17 cellular contexts compared by ENCODE assay signal in genomic region chr16:26859086-26859485, GRCh38.
"Had no signal": no experiment of that assay in that cellular context is flagged by ENCODE, and none has a peak within 500 bp of the region (broad histone marks: within the 10 kb centered on the region; RNA-seq: fewer than 3 reads in every experiment).

No MANE protein-coding gene starts in this region.

- H3K36me3 Mint-ChIP-seq: mesothelial cell of epicardium had no signal

- ATAC-seq: effector memory CD8-positive, alpha-beta T cell; left lobe of liver; mucosa of descending colon; natural killer cell treated with Interleukin-12 subunit alpha and Interleukin-12 subunit beta and Interleukin-15 and Interleukin-18, amount 100 ng/mL, for 72 hours; right lobe of liver; stimulated activated naive CD8-positive, alpha-beta T cell treated with anti-CD3 and anti-CD28 coated beads, Interleukin-15, amount 100 ng/mL, for 72 hours had no signal

- H3K27ac Mint-ChIP-seq: effector memory CD8-positive, alpha-beta T cell; mesothelial cell of epicardium; naive B cell; natural killer cell treated with Interleukin-12 subunit alpha and Interleukin-12 subunit beta and Interleukin-15 and Interleukin-18, amount 100 ng/mL, for 72 hours; progenitor cell of endocrine pancreas; stimulated activated naive CD8-positive, alpha-beta T cell treated with anti-CD3 and anti-CD28 coated beads, Interleukin-15, amount 100 ng/mL, for 72 hours had no signal

- DNase-seq: effector memory CD8-positive, alpha-beta T cell; erythroblast; mesenchymal stem cell; mucosa of descending colon; naive B cell; right lobe of liver; small intestine; stimulated activated CD4-positive, alpha-beta T cell treated with anti-CD3 and anti-CD28 coated beads, Interleukin-15, amount 100 ng/mL, for 24 hours; stimulated activated CD4-positive, alpha-beta T cell treated with anti-CD3 and anti-CD28 coated beads, Interleukin-4, amount 100 ng/mL, for 1 hour; stimulated activated CD8-positive, alpha-beta memory T cell treated with anti-CD3 and anti-CD28 coated beads, Interleukin-4, amount 100 ng/mL, for 48 hours; stimulated activated naive CD4-positive, alpha-beta T cell; stimulated activated naive CD8-positive, alpha-beta T cell treated with anti-CD3 and anti-CD28 coated beads, Interleukin-15, amount 100 ng/mL, for 72 hours; transverse colon had no signal
